ENCODE assay signal across 7 cellular contexts in genomic region chr4:3589946-3590577, GRCh38. TPM values are rescaled to one million over a fixed set of nuclear protein-coding genes. Genes with fewer than 3 reads are reported as not detected.
A peak's percentile ranks its signal among the peaks of the same experiment; 100 is the strongest.
DNase-seq lines count a peak whose midpoint lies in the region; FAIRE-seq and TF ChIP-seq lines count a peak whose summit lies in the region.
"Not testable (repeated sequence)": the region's sequence is repeated elsewhere in the genome, so short reads cannot be mapped to it uniquely, and the experiment has no call there.

No MANE protein-coding gene starts in this region.

- FAIRE-seq in H1 (lab: Jason Lieb, UNC): not testable (repeated sequence)

- H2BK15ac ChIP-seq in H1 (ENCODE audit: low read length): not testable (repeated sequence)

- H3K4me1 ChIP-seq in A673 (ENCODE audit: insufficient read depth, low read length, poor library complexity, severe bottlenecking); H1 (replicated peaks in 1 of 4; ENCODE audit: control insufficient read depth in 3 of 4, insufficient read depth in 4 of 4, low read length in 3 of 4): not testable (repeated sequence)

- H2AFZ ChIP-seq in H1 (ENCODE audit: low read length): not testable (repeated sequence)

- H4K91ac ChIP-seq in H1 (replicated peaks; ENCODE audit: insufficient read length, low read length): not testable (repeated sequence)

- H3K27me3 Mint-ChIP-seq in brain: not testable (repeated sequence)

- H3K23me2 ChIP-seq in H1 (ENCODE audit: low read depth, low read length): not testable (repeated sequence)

- TF ChIP-seq CTCF in A673 (conservative IDR thresholded peaks at IDR 0.05; ENCODE audit: low read depth, low read length); brain (conservative IDR thresholded peaks at IDR 0.05); H1 (IDR thresholded peaks at IDR 0.05; ENCODE audit: control extremely low read depth in 1 of 3, insufficient read depth in 1 of 3, low read depth in 1 of 3, low read length in 3 of 3): not testable (repeated sequence)

- H2BK5ac ChIP-seq in H1 (ENCODE audit: low read depth, low read length): not testable (repeated sequence)

- TF ChIP-seq EP300 in H1 (IDR thresholded peaks at IDR 0.05; ENCODE audit: borderline replicate concordance in 1 of 2, low read depth in 2 of 2, low read length in 2 of 2): not testable (repeated sequence)

- H3K4ac ChIP-seq in H1 (replicated peaks; ENCODE audit: insufficient read length, low read depth, low read length): not testable (repeated sequence)

- H3K36me3 ChIP-seq in A673 (ENCODE audit: insufficient read depth, low read length, poor library complexity, severe bottlenecking); H1 (ENCODE audit: control insufficient read depth in 2 of 4, insufficient read depth in 4 of 4, low read length in 3 of 4): not testable (repeated sequence)

- H2BK12ac ChIP-seq in H1 (ENCODE audit: low read depth, low read length): not testable (repeated sequence)

- H3K79me1 ChIP-seq in H1 (ENCODE audit: low read depth, low read length): not testable (repeated sequence)

- H4K20me1 ChIP-seq in H1 (replicated peaks in 1 of 2; ENCODE audit: control insufficient read depth in 1 of 2, insufficient read depth in 2 of 2, low read length in 2 of 2): not testable (repeated sequence)

- intact Hi-C loops in A673 (cut with micrococcal nuclease; ENCODE audit: unreplicated experiment): not testable (repeated sequence)

- POLR2A ChIA-PET in A673 (lab: Charles Lee; ENCODE audit: low non-redundant PET): not testable (repeated sequence)
- POLR2A ChIA-PET in H1 (lab: Charles Lee; ENCODE audit: partially characterized antibody): interaction anchor here (0.6 kb wide), 1 partner anchor 214 kb away, joined by 3 read pairs; no protein-coding TSS in a partner anchor

- not testable (repeated sequence) for H3K9ac ChIP-seq in H1 (replicated peaks in 1 of 4; ENCODE audit: extremely low read depth in 1 of 4, low read depth in 3 of 4, low read length in 3 of 4)

- peaks cover 2 to 23% (median 14%) of the 10 kb centered on the region in 5 experiments for H3K9me3 Mint-ChIP-seq in brain

- H3K4me3 Mint-ChIP-seq in brain: peak overlapping the region in 2 of 5 experiments; percentile 30 to 33

- H3K4me2 ChIP-seq in H1 (ENCODE audit: insufficient read depth in 1 of 2, low read depth in 2 of 2, low read length in 2 of 2): not testable (repeated sequence)

- not testable (repeated sequence) for H3K79me2 ChIP-seq in H1 (ENCODE audit: control insufficient read depth in 1 of 2, insufficient read depth in 2 of 2, low read length in 2 of 2)

- not testable (repeated sequence) for H3K36me3 Mint-ChIP-seq in brain

- CTCF ChIA-PET in A673 (lab: Charles Lee); H1 (lab: Charles Lee; ENCODE audit: partially characterized antibody): not testable (repeated sequence)

- not testable (repeated sequence) for BruUV-seq in A673 (replicated peaks; lab: Mats Ljungman, UMichigan)

- peak; percentile 25 for DNase-seq in A673 (ENCODE audit: low spot score)
- DNase-seq in DMS 273 (lab: John Stamatoyannopoulos, UW; ENCODE audit: unreplicated experiment): peak; percentile 72
- DNase-seq in NCI-H1105 treated with DMSO at 0.1 percent for 48 hours (lab: John Stamatoyannopoulos, UW): peak; percentile 32
- peak; percentile 51 to 87 for DNase-seq in NCI-H524 (lab: John Stamatoyannopoulos, UW)
- not testable (repeated sequence) for DNase-seq in H1 (ENCODE audit: low read depth in 1 of 2, low spot score in 2 of 2)
- DNase-seq in occipital lobe (lab: John Stamatoyannopoulos, UW): peak; percentile 33

- not testable (repeated sequence) for H3K56ac ChIP-seq in H1 (replicated peaks; ENCODE audit: insufficient read length, low read depth, low read length)

- TF ChIP-seq RAD21 in H1 (IDR thresholded peaks at IDR 0.05 in 1 of 2, conservative IDR thresholded peaks at IDR 0.05 in 1 of 2; ENCODE audit: low read depth in 2 of 2, low read length in 2 of 2): not testable (repeated sequence)

- H3K9me3 ChIP-seq in A673 (ENCODE audit: low read depth, low read length, poor library complexity, severe bottlenecking); H1 (ENCODE audit: insufficient read depth in 2 of 2, low read depth in 1 of 2, low read length in 1 of 2): not testable (repeated sequence)

- not testable (repeated sequence) for H2BK20ac ChIP-seq in H1 (ENCODE audit: low read length)

- H3K27ac Mint-ChIP-seq in brain: peak overlapping the region in 3 of 5 experiments; percentile 38 to 95 (median 78)

- H2AK5ac ChIP-seq in H1 (ENCODE audit: low read depth, low read length): not testable (repeated sequence)

- not testable (repeated sequence) for H3K27ac ChIP-seq in A673 (ENCODE audit: low read depth, low read length, poor library complexity, severe bottlenecking); H1 (ENCODE audit: low read depth, low read length)

- 92% methylated on average over 15 of the region's 15 CpGs; no CpG with 5 or more reads in 1 of the 2 experiments for WGBS in H1 (ENCODE audit: extremely low coverage in 1 of 2, insufficient coverage in 1 of 2, insufficient read length in 1 of 2, insufficient replicate concordance in 2 of 2, low coverage in 1 of 2, low lambda C conversion rate in 2 of 2, missing lambda C conversion rate in 1 of 2), 2 experiments

- not testable (repeated sequence) for H3K14ac ChIP-seq in H1 (ENCODE audit: insufficient read length)

- not testable (repeated sequence) for H3K18ac ChIP-seq in H1 (ENCODE audit: extremely low read depth, low read length)

- H4K8ac ChIP-seq in H1 (ENCODE audit: extremely low read depth, insufficient read depth, low read length): not testable (repeated sequence)

- not testable (repeated sequence) for H2BK120ac ChIP-seq in H1 (replicated peaks; ENCODE audit: low read depth, low read length)

- H3K23ac ChIP-seq in H1 (ENCODE audit: insufficient read length): not testable (repeated sequence)

- peaks cover 26% of the 10 kb centered on the region for H3K4me1 Mint-ChIP-seq in brain

- not testable (repeated sequence) for H4K5ac ChIP-seq in H1 (ENCODE audit: insufficient read length, low read depth, low read length)

- not testable (repeated sequence) for H3K4me3 ChIP-seq in A673 (ENCODE audit: low read depth, low read length, poor library complexity, severe bottlenecking); H1 (ENCODE audit: extremely low read depth in 1 of 4, insufficient read depth in 2 of 4, low read depth in 3 of 4, low read length in 4 of 4)

- H3K27me3 ChIP-seq in A673 (replicated peaks; ENCODE audit: insufficient read depth, low read depth, low read length, poor library complexity); H1 (replicated peaks in 1 of 4; ENCODE audit: control insufficient read depth in 3 of 4, extremely low read depth in 1 of 4, insufficient read depth in 3 of 4, low read length in 3 of 4): not testable (repeated sequence)

- TF ChIP-seq POLR2A in H1 (IDR thresholded peaks at IDR 0.05; ENCODE audit: control extremely low read depth in 1 of 2, low read depth in 2 of 2, low read length in 2 of 2): not testable (repeated sequence)

TF ChIP-seq in H1, 55 proteins besides CTCF, POLR2A, EP300 and RAD21:
- TF ChIP-seq BACH1 (IDR thresholded peaks at IDR 0.05; ENCODE audit: low read length): peak; percentile 31; the same call in 1 of the 2 replicates
- 0 out of 2 replicates have a peak, but pooled peaks have one; percentile 13 for TF ChIP-seq MAFK (IDR thresholded peaks at IDR 0.05; ENCODE audit: low read depth, low read length)
TF ChIP-seq in H1: peak in this region for 2; not testable (repeated sequence) for 53.

RNA-seq across cellular contexts. Expression of gene LRPAP1, which starts 57.8 kb away (rescaled TPM):
- total RNA-seq in A673 (2021) (171 and 182 TPM in 2 replicates), occipital lobe (12.6 TPM)
- polyA plus RNA-seq in brain (ENCODE audit: insufficient read depth, low read depth, low replicate concordance) (165 TPM), H1 (2011; rRNA removed) (31.1 and 39.6 TPM in 2 replicates)
- total RNA-seq in H1 (2021; fragmentation: NEBNext Ultra II Directional; extraction: Animal tissue kit (Norgen Biotek cat#: 25700)): 101 and 106 TPM in 2 replicates
- 80.4 TPM for polyA plus RNA-seq in H1 (2011; cell fraction: cytosol; rRNA removed)
- 79.1 TPM for polyA plus RNA-seq in H1 (2011; cell fraction: nucleus; rRNA removed)
- 76.1 to 129 TPM (median 105 TPM) in 4 replicates for polyA plus RNA-seq in H1 (2012, experiment 1 of 2)
- polyA plus RNA-seq in H1 (2012, experiment 2 of 2): 55.3 TPM
- polyA plus RNA-seq in H1 (2013, experiment 1 of 2): 89.8 TPM
- 106 TPM for polyA plus RNA-seq in H1 (2013, experiment 2 of 2)
- polyA minus RNA-seq in H1 (2011; rRNA and poly(A)+ RNA removed): 31.4 and 55.9 TPM in 2 replicates
- 47.0 TPM for polyA minus RNA-seq in H1 (2011; cell fraction: cytosol; rRNA and poly(A)+ RNA removed)
- polyA minus RNA-seq in H1 (2011; cell fraction: nucleus; rRNA and poly(A)+ RNA removed): 33.5 TPM
